1 cellular context compared by ENCODE assay signal in the genomic region with DNA sequence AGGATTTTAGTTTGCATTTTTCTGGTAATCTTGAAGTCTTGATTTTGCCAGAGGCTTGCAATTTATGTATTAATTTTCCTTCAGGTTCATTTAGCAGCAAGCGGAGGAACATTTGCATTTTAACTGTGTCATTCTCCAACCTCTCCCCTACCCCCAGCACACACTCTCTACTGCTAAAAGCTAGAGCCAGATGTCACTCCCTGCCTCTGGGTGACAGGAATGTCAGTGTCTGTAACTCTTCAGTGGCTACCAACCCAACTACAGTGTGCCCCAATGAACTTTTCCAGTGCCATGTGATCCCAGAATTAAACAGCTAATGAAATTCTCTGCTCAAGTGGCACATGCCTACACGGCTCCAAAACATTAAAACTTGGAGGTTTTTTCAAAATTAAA.
TF ChIP-seq lines count a peak whose summit lies in the region.

No MANE protein-coding gene starts in this region.

TF ChIP-seq in A549, 52 proteins besides CTCF, POLR2A, EP300 and RAD21 (continued from another document):
- TF ChIP-seq, protein P1, sequence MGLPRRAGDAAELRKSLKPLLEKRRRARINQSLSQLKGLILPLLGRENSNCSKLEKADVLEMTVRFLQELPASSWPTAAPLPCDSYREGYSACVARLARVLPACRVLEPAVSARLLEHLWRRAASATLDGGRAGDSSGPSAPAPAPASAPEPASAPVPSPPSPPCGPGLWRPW (IDR thresholded peaks at IDR 0.05) = no peak
- TF ChIP-seq RNF2 (IDR thresholded peaks at IDR 0.05; ENCODE audit: borderline replicate concordance, low read depth) (no peak), PHF8 (IDR thresholded peaks at IDR 0.05; ENCODE audit: borderline replicate concordance, low read depth) (no peak), ZNF302 (CRISPR knock-in tag; IDR thresholded peaks at IDR 0.05) (no peak), SMC3 (IDR thresholded peaks at IDR 0.05) (no peak), CBX8 (IDR thresholded peaks at IDR 0.05) (no peak)
